ENCODE assay signal across 20 cellular contexts in the genomic region with DNA sequence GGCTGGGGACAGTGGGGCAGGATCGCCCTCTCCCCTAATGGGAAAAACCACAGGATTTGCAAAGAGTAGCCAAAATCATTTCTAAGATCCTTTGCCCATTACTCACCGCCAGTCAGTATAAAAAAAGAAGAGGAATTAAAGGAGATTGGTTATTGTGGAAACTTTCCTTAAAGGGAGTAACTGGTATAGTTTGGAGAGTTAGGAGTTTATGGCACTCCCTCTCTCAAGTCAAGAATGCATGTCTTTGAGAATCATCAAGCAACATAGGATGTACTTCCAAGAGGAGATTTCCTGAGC. TPM values are rescaled to one million over a fixed set of nuclear protein-coding genes. Genes with fewer than 3 reads are reported as not detected.
DNase-seq lines count a peak whose midpoint lies in the region; ATAC-seq and TF ChIP-seq lines count a peak whose summit lies in the region.
"Had no signal": no experiment of that assay in that cellular context is flagged by ENCODE, and none has a peak within 500 bp of the region (broad histone marks: within the 10 kb centered on the region; RNA-seq: fewer than 3 reads in every experiment).

No MANE protein-coding gene starts in this region.

- TF ChIP-seq CTCF in astrocyte of the cerebellum (IDR thresholded peaks at IDR 0.05; ENCODE audit: low read depth, low read length, missing control alignments) = no peak
- no peak for TF ChIP-seq CTCF in WERI-Rb-1 (IDR thresholded peaks at IDR 0.05; ENCODE audit: low read depth, low read length)

- H3K9me3 ChIP-seq in WERI-Rb-1 (ENCODE audit: severe bottlenecking) = no peaks in the 10 kb centered on the region
- H3K9me3 ChIP-seq: heart left ventricle had no signal

- no peaks in the 10 kb centered on the region for H3K27me3 ChIP-seq in WERI-Rb-1 (ENCODE audit: insufficient read depth, low read depth, severe bottlenecking)

- H3K4me3 ChIP-seq in astrocyte of the cerebellum (ENCODE audit: low read depth, low read length) (no peak overlapping the region), WERI-Rb-1 (ENCODE audit: low read depth, low read length) (no peak overlapping the region)
- H3K4me3 ChIP-seq: coronary artery, heart left ventricle had no signal

- peaks cover 4 to 8% (median 8%) of the 10 kb centered on the region in 3 donors for H3K27me3 Mint-ChIP-seq in immature natural killer cell (ENCODE audit: low read depth in 3 of 3)
- H3K27me3 Mint-ChIP-seq: activated B cell treated with CpG ODN at 0.5 μM for 24 hours had no signal

- H3K4me3 Mint-ChIP-seq in immature natural killer cell = no peak overlapping the region
- H3K4me3 Mint-ChIP-seq: activated B cell treated with CpG ODN at 0.5 μM for 24 hours; activated T-helper 17 cell treated with anti-CD3 and anti-CD28 coated beads, Interleukin-2, amount 50 U/mL, for 72 hours; neural crest cell had no signal

- in situ Hi-C loops in astrocyte of the cerebellum (cut with HindIII; ENCODE audit: low sequenced_read_pairs) = no loop called here

- H3K27ac ChIP-seq in WERI-Rb-1 = no peak overlapping the region
- H3K27ac ChIP-seq: coronary artery, epithelial cell of prostate, heart left ventricle had no signal

- no peaks in the 10 kb centered on the region for H3K4me1 Mint-ChIP-seq in immature natural killer cell
- H3K4me1 Mint-ChIP-seq: activated B cell treated with CpG ODN at 0.5 μM for 24 hours; activated T-helper 17 cell treated with anti-CD3 and anti-CD28 coated beads, Interleukin-2, amount 50 U/mL, for 72 hours had no signal

- H3K9me3 Mint-ChIP-seq in immature natural killer cell = peaks cover 0 to 3% (median 0%) of the 10 kb centered on the region in 6 donors
- H3K9me3 Mint-ChIP-seq: activated B cell treated with CpG ODN at 0.5 μM for 24 hours; activated T-helper 17 cell treated with anti-CD3 and anti-CD28 coated beads, Interleukin-2, amount 50 U/mL, for 72 hours; neural crest cell had no signal

- DNase-seq in AG08396 (ENCODE audit: low spot score) (peak; percentile 33), HT1080 (ENCODE audit: low read depth) (peak; percentile 67), astrocyte of the cerebellum (ENCODE audit: low read depth) (peak; percentile 45), iris pigment epithelial cell (ENCODE audit: low read depth) (peak; percentile 37), WERI-Rb-1 (no peak), immature natural killer cell (no peak)
- DNase-seq: activated B cell treated with CpG ODN at 0.5 μM for 24 hours; heart left ventricle; kidney; NCI-H1048; NCI-H2107; retina; RPMI8226; stimulated activated CD4-positive, alpha-beta T cell treated with anti-CD3 and anti-CD28 coated beads, Interleukin-1b, Interleukin-23, amount 100 ng/mL, for 48 hours had no signal

- no peaks in the 10 kb centered on the region for H3K36me3 Mint-ChIP-seq in immature natural killer cell

- no peak for ATAC-seq in GM21786 (IDR thresholded peaks at IDR 0.05; ENCODE audit: unreplicated experiment)
- no peak for ATAC-seq in GM19023 (IDR thresholded peaks at IDR 0.05; ENCODE audit: unreplicated experiment)
- ATAC-seq: activated T-helper 17 cell treated with anti-CD3 and anti-CD28 coated beads, Interleukin-2, amount 50 U/mL, for 72 hours; heart left ventricle had no signal

- H3K36me3 ChIP-seq in WERI-Rb-1 = no peaks in the 10 kb centered on the region
- H3K36me3 ChIP-seq: heart left ventricle had no signal

- H3K27ac Mint-ChIP-seq in immature natural killer cell = no peak overlapping the region
- H3K27ac Mint-ChIP-seq: activated B cell treated with CpG ODN at 0.5 μM for 24 hours; activated T-helper 17 cell treated with anti-CD3 and anti-CD28 coated beads, Interleukin-2, amount 50 U/mL, for 72 hours had no signal

RNA-seq across cellular contexts. Expression of gene IRS2, which starts 30.5 kb away (rescaled TPM):
- total RNA-seq in HT1080 (2014; rRNA removed; shearing (Covaris generic)) = 3.2 and 5.0 TPM in 2 replicates
- polyA plus RNA-seq in HT1080 (2015; cell fraction: cytosol; rRNA removed) = 5.7 and 6.7 TPM in 2 replicates
- 8.0 and 9.0 TPM in 2 replicates for polyA plus RNA-seq in HT1080 (2015; cell fraction: nucleus; rRNA removed)
- 1 to 10 TPM in 2 of 3 donors, under 1 TPM in 1; 0.57 to 2.6 (median 2.5) TPM for polyA plus RNA-seq in immature natural killer cell

Comparison
In these comparisons a context has a peak if more than half of its experiments do, and no peak if none do; other contexts are left out.
1. DNase-seq: peak in AG08396 (single experiment), HT1080 (single experiment), astrocyte of the cerebellum (single experiment) and iris pigment epithelial cell (single experiment); none in WERI-Rb-1 (single experiment) and immature natural killer cell (0 of 3).